19 cellular contexts compared by ENCODE assay signal in the genomic region with DNA sequence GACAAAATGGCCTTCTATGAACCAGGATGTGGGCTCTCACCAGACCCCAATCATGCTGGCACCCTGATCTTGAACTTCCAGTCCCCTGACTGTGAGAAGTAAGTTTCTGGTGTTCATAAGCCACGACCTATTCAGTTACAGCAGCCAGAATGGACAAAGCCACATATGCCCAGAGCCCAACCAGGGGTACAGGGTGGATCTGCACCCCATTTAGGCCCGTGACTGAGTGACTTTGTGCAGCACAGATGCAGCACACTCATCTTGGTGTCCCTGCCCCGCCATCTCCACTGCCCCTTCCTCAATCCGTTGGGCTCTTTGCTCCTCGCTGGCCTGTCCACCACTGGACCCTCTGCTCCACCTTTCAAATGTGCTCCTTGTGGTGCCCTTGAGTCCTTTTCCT.
"Had no signal": no experiment of that assay in that cellular context is flagged by ENCODE, and none has a peak within 500 bp of the region (broad histone marks: within the 10 kb centered on the region; RNA-seq: fewer than 3 reads in every experiment).

No MANE protein-coding gene starts in this region.

- DNase-seq: Karpas-422; KG1; MG63; NCI-H1092; NCI-H1105 treated with DMSO at 0.1 percent for 48 hours; NCI-H1417 treated with DMSO at 0.1 percent for 48 hours; NCI-H146; NCI-H1694 treated with DMSO at 0.1 percent for 48 hours; NCI-H1930; NCI-H2081; NCI-H2107; NCI-H2227 treated with DMSO at 0.1 percent for 48 hours; NCI-H526 treated with DMSO at 0.1 percent for 48 hours; NCI-H748 treated with DMSO at 0.1 percent for 48 hours; NK-92 treated with Interleukin-12 subunit alpha and Interleukin-12 subunit beta, amount 100 ng/mL, for 24 hours; Right ventricle myocardium superior; SIG-M5 had no signal

- H3K4me3 ChIP-seq: MG63, SJSA1, SK-N-MC had no signal

- H3K27me3 ChIP-seq: MG63, SJSA1 had no signal

- H3K4me1 ChIP-seq: SJSA1 had no signal

- H3K9me3 ChIP-seq: MG63, SJSA1 had no signal

- H3K27ac ChIP-seq: SJSA1, SK-N-MC had no signal

- H3K36me3 ChIP-seq: MG63, SJSA1 had no signal
